Comparison of ENCODE assay signal across 9 cellular contexts in the genomic region with DNA sequence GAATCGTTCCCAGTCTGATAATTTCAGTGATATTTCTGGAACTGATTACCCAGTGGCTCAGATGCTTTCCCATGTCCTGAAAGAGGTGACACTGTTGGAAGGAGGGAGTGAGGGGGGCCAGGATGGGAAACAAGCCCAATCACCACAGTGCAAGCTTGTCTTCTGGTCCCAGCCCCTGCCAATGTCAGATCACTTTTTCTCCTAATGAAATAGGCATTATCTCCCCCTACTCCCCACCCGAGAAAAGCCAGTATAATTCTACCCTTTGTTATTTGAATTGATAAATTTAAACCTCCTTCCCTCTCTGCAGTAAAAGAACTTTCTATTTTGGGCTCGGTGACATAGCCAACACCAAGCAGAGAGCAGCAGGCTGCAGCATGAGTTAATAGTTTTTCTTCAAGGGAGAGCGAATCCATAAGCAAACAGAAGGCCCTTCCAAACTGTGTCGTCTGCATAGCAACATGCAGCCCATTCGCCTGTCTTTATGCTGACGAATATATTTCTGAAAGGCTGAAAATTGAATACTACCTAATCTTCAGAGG. TPM values are rescaled to one million over a fixed set of nuclear protein-coding genes. Genes with fewer than 3 reads are reported as not detected.
A peak's percentile ranks its signal among the peaks of the same experiment; 100 is the strongest.
DNase-seq lines count a peak whose midpoint lies in the region; ATAC-seq and TF ChIP-seq lines count a peak whose summit lies in the region.
"Had no signal": no experiment of that assay in that cellular context is flagged by ENCODE, and none has a peak within 500 bp of the region (broad histone marks: within the 10 kb centered on the region; RNA-seq: fewer than 3 reads in every experiment).

No MANE protein-coding gene starts in this region.

- no peak overlapping the region for H3K27ac ChIP-seq in thoracic aorta
- H3K27ac ChIP-seq: colonic mucosa had no signal

- H3K9me3 ChIP-seq in thoracic aorta: no peaks in the 10 kb centered on the region
- H3K9me3 ChIP-seq: colonic mucosa had no signal

- H3K4me3 ChIP-seq in thoracic aorta: peak overlapping the region; percentile 26
- H3K4me3 ChIP-seq: colonic mucosa had no signal

- H3K4me1 ChIP-seq in thoracic aorta (ENCODE audit: control insufficient read depth in 1 of 2, low read depth in 2 of 2): peaks cover 0 to 13% of the 10 kb centered on the region in 2 donors
- H3K4me1 ChIP-seq: colonic mucosa had no signal

- no peaks in the 10 kb centered on the region for H3K36me3 ChIP-seq in thoracic aorta
- H3K36me3 ChIP-seq: colonic mucosa had no signal

- ATAC-seq in thoracic aorta (ENCODE audit: insufficient number of reproducible peaks, low FRiP score, low read depth) (no peak), HG03095 (IDR thresholded peaks at IDR 0.05; ENCODE audit: unreplicated experiment) (no peak)

- no peaks in the 10 kb centered on the region for H3K27me3 ChIP-seq in thoracic aorta (replicated peaks; ENCODE audit: insufficient read depth)
- H3K27me3 ChIP-seq: colonic mucosa had no signal

- DNase-seq in NCI-H1436 (lab: John Stamatoyannopoulos, UW) (peak; percentile 13), NCI-H1436 treated with DMSO at 0.1 percent for 48 hours (lab: John Stamatoyannopoulos, UW) (no peak), cerebellar cortex (ENCODE audit: low spot score) (peak; percentile 94), left kidney (ENCODE audit: low read depth, low spot score) (peak; percentile 71), thoracic aorta (ENCODE audit: low spot score) (no peak), NCI-H1048 (lab: John Stamatoyannopoulos, UW) (no peak)
- no peak for DNase-seq in activated CD4-positive, CD25-positive, alpha-beta regulatory T cell treated with anti-CD3 and anti-CD28 coated beads, Interleukin-2, amount 50 U/mL, for 72 hours
- DNase-seq: colonic mucosa had no signal

- TF ChIP-seq CTCF in thoracic aorta (IDR thresholded peaks at IDR 0.05): no peak

RNA-seq across cellular contexts. Expression of gene PPP2CA, which starts 14.6 kb away (rescaled TPM):
- 100 to 1,000 TPM in 1 of 2 donors, 10 to 100 TPM in 1; 53.9 to 145 TPM for total RNA-seq in thoracic aorta

Comparison
In these comparisons a context has a peak if more than half of its experiments do, and no peak if none do; other contexts are left out.
1. DNase-seq: peak in NCI-H1436 (single experiment), cerebellar cortex (single experiment) and left kidney (single experiment); none in NCI-H1436 treated with DMSO at 0.1 percent for 48 hours (single experiment), thoracic aorta (single experiment), NCI-H1048 (single experiment) and activated CD4-positive, CD25-positive, alpha-beta regulatory T cell treated with anti-CD3 and anti-CD28 coated beads, Interleukin-2, amount 50 U/mL, for 72 hours (single experiment).